In the genomic region with DNA sequence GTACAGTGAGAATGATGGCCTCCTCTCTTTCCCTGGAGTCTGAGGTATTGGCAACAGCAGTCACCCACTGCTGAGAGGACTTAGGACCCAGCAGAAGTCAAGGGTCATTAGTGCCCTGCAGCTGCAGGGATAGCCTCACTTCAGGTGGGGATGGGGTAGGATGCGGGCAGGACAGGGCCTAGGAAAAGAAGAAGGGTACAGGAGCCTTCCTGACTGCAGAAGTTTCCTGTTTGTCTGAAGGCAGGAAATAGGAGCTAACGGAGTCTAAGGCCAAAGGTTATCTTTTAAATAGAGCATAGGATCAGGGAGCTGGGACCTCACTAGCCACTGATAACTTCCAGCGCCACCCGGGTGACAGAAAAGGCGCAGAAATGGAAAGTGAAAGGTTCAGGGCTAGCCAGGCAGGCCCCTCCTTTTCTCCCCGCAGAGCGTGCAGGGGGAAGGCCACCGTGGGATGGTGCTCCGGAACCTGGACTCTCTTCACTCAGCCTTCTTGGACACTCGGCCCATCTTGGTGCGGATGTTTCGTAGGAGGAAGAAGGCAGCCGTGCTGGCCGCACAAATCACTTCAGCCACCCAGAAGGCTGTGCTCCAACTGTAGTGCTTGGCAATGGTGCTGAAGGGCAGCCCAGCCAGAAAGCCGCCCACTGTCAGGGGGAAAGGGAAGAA, we compare ENCODE assay signal across 14 cellular contexts. TPM values are rescaled to one million over a fixed set of nuclear protein-coding genes. Genes with fewer than 3 reads are reported as not detected.
DNase-seq lines count a peak whose midpoint lies in the region; ATAC-seq, FAIRE-seq and TF ChIP-seq lines count a peak whose summit lies in the region.
"Had no signal": no experiment of that assay in that cellular context is flagged by ENCODE, and none has a peak within 500 bp of the region (broad histone marks: within the 10 kb centered on the region; RNA-seq: fewer than 3 reads in every experiment).

No MANE protein-coding gene starts in this region.

- peaks cover 40 to 50% of the 10 kb centered on the region in 2 experiments for H3K4me1 ChIP-seq in K562 (replicated peaks in 1 of 2; ENCODE audit: control insufficient read depth in 2 of 2, insufficient read depth in 2 of 2, low read length in 2 of 2)
- H3K4me1 ChIP-seq in naive thymus-derived CD4-positive, alpha-beta T cell (ENCODE audit: control insufficient read depth in 2 of 2, insufficient read depth in 2 of 2, low read length in 2 of 2): peaks cover 13 to 19% of the 10 kb centered on the region in 2 donors

- H3K4me3 Mint-ChIP-seq in stimulated activated naive CD8-positive, alpha-beta T cell treated with anti-CD3 and anti-CD28 coated beads, Interleukin-15, Interleukin-2, amounts not matched to agents 100 ng/mL and 50 ng/mL, for 24 hours: no peak overlapping the region
- H3K4me3 Mint-ChIP-seq in naive thymus-derived CD4-positive, alpha-beta T cell: no peak overlapping the region
- H3K4me3 Mint-ChIP-seq: activated T-cell treated with anti-CD3 and anti-CD28 coated beads, Interleukin-2, amount 50 U/mL, for 4 hours had no signal

- ATAC-seq in stimulated activated naive CD8-positive, alpha-beta T cell treated with anti-CD3 and anti-CD28 coated beads, Interleukin-15, Interleukin-2, amounts not matched to agents 100 U/mL and 50 U/mL, for 24 hours: no peak
- peak; percentile 18 for ATAC-seq in K562
- no peak for ATAC-seq in naive thymus-derived CD4-positive, alpha-beta T cell
- ATAC-seq in HG02852 (IDR thresholded peaks at IDR 0.05; ENCODE audit: unreplicated experiment): no peak
- no peak for ATAC-seq in GM19455 (IDR thresholded peaks at IDR 0.05; ENCODE audit: unreplicated experiment)
- no peak for ATAC-seq in HG03108 (IDR thresholded peaks at IDR 0.05; ENCODE audit: unreplicated experiment)
- ATAC-seq: activated T-cell treated with anti-CD3 and anti-CD28 coated beads, Interleukin-2, amount 50 U/mL, for 4 hours had no signal

- peak overlapping the region; percentile 42 for H3K27ac Mint-ChIP-seq in stimulated activated naive CD8-positive, alpha-beta T cell treated with anti-CD3 and anti-CD28 coated beads, Interleukin-15, Interleukin-2, amounts not matched to agents 100 ng/mL and 50 ng/mL, for 24 hours
- H3K27ac Mint-ChIP-seq in naive thymus-derived CD4-positive, alpha-beta T cell: peak overlapping the region; percentile 19 to 86 (median 64)

- no peaks in the 10 kb centered on the region for H3K9me3 ChIP-seq in K562 (replicated peaks; ENCODE audit: control insufficient read depth, insufficient read depth, low read depth, low read length)
- H3K9me3 ChIP-seq in naive thymus-derived CD4-positive, alpha-beta T cell (ENCODE audit: control insufficient read depth in 2 of 3, low read length in 3 of 3): no peaks in the 10 kb centered on the region

- H3K79me2 ChIP-seq in K562 (ENCODE audit: control insufficient read depth, insufficient read depth, low read length): peaks cover 62% of the 10 kb centered on the region

- no peak for TF ChIP-seq POLR2A in K562 (conservative IDR thresholded peaks at IDR 0.05)

- BruUV-seq in K562 (replicated peaks; lab: Mats Ljungman, UMichigan): no TSS peak

- peak overlapping the region; percentile 47; the same call in 2 of the 3 replicates for H3K27ac ChIP-seq in K562 (ENCODE audit: extremely low read depth, low read depth, low read length)
- H3K27ac ChIP-seq in naive thymus-derived CD4-positive, alpha-beta T cell (ENCODE audit: low read depth, low read length): no peak overlapping the region

- peaks cover 92% of the 10 kb centered on the region for H3K36me3 ChIP-seq in K562 (ENCODE audit: control insufficient read depth, insufficient read depth, low read length)
- peaks cover 14 to 60% (median 22%) of the 10 kb centered on the region in 3 experiments for H3K36me3 ChIP-seq in naive thymus-derived CD4-positive, alpha-beta T cell (ENCODE audit: control insufficient read depth in 2 of 3, insufficient read depth in 3 of 3, low read length in 3 of 3)

- no peak overlapping the region for H2AFZ ChIP-seq in K562 (ENCODE audit: low read depth, low read length)

- no peak for TF ChIP-seq CTCF in K562 (IDR thresholded peaks at IDR 0.05 in 2 of 3, conservative IDR thresholded peaks at IDR 0.05 in 1 of 3; ENCODE audit: insufficient read depth in 2 of 3, low read depth in 1 of 3, low read length in 3 of 3)

- no peaks in the 10 kb centered on the region for H3K9me1 ChIP-seq in K562 (ENCODE audit: control insufficient read depth, insufficient read depth, low read length)

- H4K20me1 ChIP-seq in K562 (replicated peaks; ENCODE audit: control insufficient read depth, insufficient read depth, low read length): peaks cover 26% of the 10 kb centered on the region

- H3K9ac ChIP-seq in K562 (ENCODE audit: insufficient read depth in 1 of 2, low read depth in 2 of 2, low read length in 2 of 2): peak overlapping the region in 1 of 2 experiments; percentile 81; a peak in 2 of 4 replicates

- TF ChIP-seq RAD21 in K562 (CRISPR knock-in tag; conservative IDR thresholded peaks at IDR 0.05 in 1 of 2, IDR thresholded peaks at IDR 0.05 in 1 of 2): no peak

- WGBS in K562 (ENCODE audit: insufficient coverage, low coverage, missing lambda C conversion rate): 18% methylated on average over 14 of the region's 15 CpGs

- H3K4me1 Mint-ChIP-seq in stimulated activated naive CD8-positive, alpha-beta T cell treated with anti-CD3 and anti-CD28 coated beads, Interleukin-15, Interleukin-2, amounts not matched to agents 100 ng/mL and 50 ng/mL, for 24 hours (ENCODE audit: low read depth): peaks cover 59% of the 10 kb centered on the region
- H3K4me1 Mint-ChIP-seq in naive thymus-derived CD4-positive, alpha-beta T cell: peaks cover 24 to 61% (median 54%) of the 10 kb centered on the region in 7 donors

- FAIRE-seq in K562 (lab: Jason Lieb, UNC): no peak

- no peak for DNase-seq in stimulated activated naive CD8-positive, alpha-beta T cell treated with anti-CD3 and anti-CD28 coated beads, Interleukin-15, Interleukin-2, amounts not matched to agents 100 U/mL and 50 U/mL, for 24 hours
- peak in 3 of 4 experiments; percentile 18 to 54 (median 41) for DNase-seq in K562 (ENCODE audit: extremely low read depth in 1 of 4, low spot score in 3 of 4)
- no peak for DNase-seq in naive thymus-derived CD4-positive, alpha-beta T cell
- DNase-seq in NCI-H510A (lab: John Stamatoyannopoulos, UW): no peak
- DNase-seq: activated T-cell treated with anti-CD3 and anti-CD28 coated beads, Interleukin-2, amount 50 U/mL, for 4 hours; CD4-positive, CD25-positive, alpha-beta regulatory T cell; midbrain; NCI-H1105 treated with DMSO at 0.1 percent for 48 hours; NCI-H748 treated with DMSO at 0.1 percent for 48 hours; stimulated activated CD4-positive, alpha-beta T cell treated with anti-CD3 and anti-CD28 coated beads, Interleukin-12 subunit alpha, Interleukin-12 subunit beta, amount 100 ng/mL, for 4 hours had no signal

- H3K36me3 Mint-ChIP-seq in stimulated activated naive CD8-positive, alpha-beta T cell treated with anti-CD3 and anti-CD28 coated beads, Interleukin-15, Interleukin-2, amounts not matched to agents 100 ng/mL and 50 ng/mL, for 24 hours (ENCODE audit: low read depth): peaks cover 58% of the 10 kb centered on the region
- peaks cover 0 to 31% (median 18%) of the 10 kb centered on the region in 5 donors for H3K36me3 Mint-ChIP-seq in naive thymus-derived CD4-positive, alpha-beta T cell

- H3K4me3 ChIP-seq in K562: no peak overlapping the region
- H3K4me3 ChIP-seq in naive thymus-derived CD4-positive, alpha-beta T cell (ENCODE audit: low read length): no peak overlapping the region

- in situ Hi-C loops in K562 (cut with MboI): no loop called here

- POLR2A ChIA-PET in K562 (lab: Yijun Ruan, JAX): interaction anchor here (0.6 to 5.2 kb wide), 7 partner anchors 11 to 108 kb away, joined by 3 to 33 read pairs (median 7); a partner anchor contains a TSS
- POLR2A ChIA-PET in naive thymus-derived CD4-positive, alpha-beta T cell (lab: Charles Lee): interaction anchor here (0.6 to 2.1 kb wide), 9 partner anchors 8 to 652 kb away, joined by 3 to 5 read pairs (median 4); a partner anchor contains a TSS

- no peaks in the 10 kb centered on the region for H3K27me3 ChIP-seq in K562 (ENCODE audit: control insufficient read depth in 2 of 2, insufficient read depth in 2 of 2, low read length in 2 of 2)
- H3K27me3 ChIP-seq in naive thymus-derived CD4-positive, alpha-beta T cell (ENCODE audit: control insufficient read depth in 2 of 2, insufficient read depth in 2 of 2, low read length in 2 of 2): no peaks in the 10 kb centered on the region

- H3K27me3 Mint-ChIP-seq in stimulated activated naive CD8-positive, alpha-beta T cell treated with anti-CD3 and anti-CD28 coated beads, Interleukin-15, Interleukin-2, amounts not matched to agents 100 ng/mL and 50 ng/mL, for 24 hours: no peaks in the 10 kb centered on the region
- no peaks in the 10 kb centered on the region for H3K27me3 Mint-ChIP-seq in naive thymus-derived CD4-positive, alpha-beta T cell
- H3K27me3 Mint-ChIP-seq: CD4-positive, CD25-positive, alpha-beta regulatory T cell had no signal

- no peaks in the 10 kb centered on the region for H3K9me3 Mint-ChIP-seq in stimulated activated naive CD8-positive, alpha-beta T cell treated with anti-CD3 and anti-CD28 coated beads, Interleukin-15, Interleukin-2, amounts not matched to agents 100 ng/mL and 50 ng/mL, for 24 hours
- no peaks in the 10 kb centered on the region for H3K9me3 Mint-ChIP-seq in naive thymus-derived CD4-positive, alpha-beta T cell
- H3K9me3 Mint-ChIP-seq: activated T-cell treated with anti-CD3 and anti-CD28 coated beads, Interleukin-2, amount 50 U/mL, for 4 hours; CD4-positive, CD25-positive, alpha-beta regulatory T cell had no signal

- intact Hi-C loops in K562 (cut with micrococcal nuclease): no loop called here
- intact Hi-C loops in naive thymus-derived CD4-positive, alpha-beta T cell (cut with micrococcal nuclease): no loop called here

- CTCF ChIA-PET in K562 (lab: Yijun Ruan, JAX; ENCODE audit: low intra/inter-chr PET ratio): no interaction called here
- CTCF ChIA-PET in naive thymus-derived CD4-positive, alpha-beta T cell (lab: Charles Lee): no interaction called here

- peak overlapping the region; percentile 17; the same call in 1 of the 2 replicates for H3K4me2 ChIP-seq in K562 (ENCODE audit: insufficient read depth, low read length)

- TF ChIP-seq EP300 in K562 (IDR thresholded peaks at IDR 0.05; ENCODE audit: low read length): 0 out of 2 replicates have a peak, but pooled peaks have one; percentile 16

RNA-seq across cellular contexts. Expression of a gene that starts 6.0 kb away (rescaled TPM):
- total RNA-seq in K562 (2011; cell fraction: chromatin; rRNA removed; ENCODE audit: low replicate concordance): 76.0 and 138 TPM in 2 replicates
- 134 and 149 TPM in 2 replicates for total RNA-seq in K562 (2011; cell fraction: nucleolus; rRNA removed)
- total RNA-seq in K562 (2011; cell fraction: nucleoplasm; rRNA removed): 122 and 136 TPM in 2 replicates
- total RNA-seq in K562 (2014; rRNA removed) (132 and 142 TPM in 2 replicates), K562 (2014; rRNA removed; fragmentation: Illumina TruSeq; extraction: Trizol) (142 and 147 TPM in 2 replicates), K562 (2015; rRNA removed; fragmentation: Illumina TruSeq; extraction: Trizol) (137 and 139 TPM in 2 replicates), K562 (2021) (139 TPM in 2 replicates)
- polyA plus RNA-seq in K562 (2011; rRNA removed) (205 and 232 TPM in 2 replicates), K562 (2014; fragmentation: Illumina TruSeq; extraction: Trizol) (121 and 127 TPM in 2 replicates), K562 (2014; fragmentation: Nextera tagmentation; extraction: Ambion mirVana) (100 to 1,000 TPM; 455 to 524 TPM), K562 (2014; rRNA removed) (152 and 159 TPM in 2 replicates)
- 349 and 363 TPM in 2 replicates for polyA plus RNA-seq in K562 (2011; cell fraction: cytosol; rRNA removed)
- 108 and 126 TPM in 2 replicates for polyA plus RNA-seq in K562 (2011; cell fraction: nucleus; rRNA removed)
- 139 and 188 TPM in 2 replicates for polyA plus RNA-seq in K562 (2012)
- 121 and 192 TPM in 2 replicates for polyA minus RNA-seq in K562 (2011; rRNA and poly(A)+ RNA removed)
- polyA minus RNA-seq in K562 (2011; cell fraction: cytosol; rRNA and poly(A)+ RNA removed): 33.1 and 51.2 TPM in 2 replicates
- 44.2 and 59.3 TPM in 2 replicates for polyA minus RNA-seq in K562 (2011; cell fraction: nucleus; rRNA and poly(A)+ RNA removed)
- 10 to 100 TPM; 70.7 to 80.3 (median 77.8) TPM for total RNA-seq in naive thymus-derived CD4-positive, alpha-beta T cell
- 100 to 1,000 TPM in 1 of 2 donors, 10 to 100 TPM in 1; 82.1 to 123 TPM for polyA plus RNA-seq in naive thymus-derived CD4-positive, alpha-beta T cell

RNA-seq across cellular contexts. Expression of a gene that starts 6.1 kb away (rescaled TPM):
- 93.5 and 200 TPM in 2 replicates for total RNA-seq in K562 (2011; cell fraction: chromatin; rRNA removed; ENCODE audit: low replicate concordance)
- 179 and 193 TPM in 2 replicates for total RNA-seq in K562 (2011; cell fraction: nucleolus; rRNA removed)
- 133 and 149 TPM in 2 replicates for total RNA-seq in K562 (2011; cell fraction: nucleoplasm; rRNA removed)
- total RNA-seq in K562 (2014; rRNA removed): 27.9 and 34.1 TPM in 2 replicates
- total RNA-seq in K562 (2014; rRNA removed; fragmentation: Illumina TruSeq; extraction: Trizol): 34.5 and 35.7 TPM in 2 replicates
- total RNA-seq in K562 (2015; rRNA removed; fragmentation: Illumina TruSeq; extraction: Trizol): 27.9 and 28.2 TPM in 2 replicates
- 48.8 and 49.8 TPM in 2 replicates for total RNA-seq in K562 (2021)
- polyA plus RNA-seq in K562 (2011; rRNA removed): 73.9 and 87.9 TPM in 2 replicates
- polyA plus RNA-seq in K562 (2011; cell fraction: cytosol; rRNA removed): 125 and 133 TPM in 2 replicates
- polyA plus RNA-seq in K562 (2011; cell fraction: nucleus; rRNA removed): 272 and 287 TPM in 2 replicates
- polyA plus RNA-seq in K562 (2012): 36.4 and 40.1 TPM in 2 replicates
- polyA plus RNA-seq in K562 (2014; fragmentation: Illumina TruSeq; extraction: Trizol): 54.6 and 55.2 TPM in 2 replicates
- polyA plus RNA-seq in K562 (2014; fragmentation: Nextera tagmentation; extraction: Ambion mirVana): 10 to 100 TPM; 24.7 to 40.7 TPM
- polyA plus RNA-seq in K562 (2014; rRNA removed): 54.6 and 55.0 TPM in 2 replicates
- polyA minus RNA-seq in K562 (2011; rRNA and poly(A)+ RNA removed): 95.1 and 110 TPM in 2 replicates
- 31.7 and 35.4 TPM in 2 replicates for polyA minus RNA-seq in K562 (2011; cell fraction: cytosol; rRNA and poly(A)+ RNA removed)
- 44.6 and 66.4 TPM in 2 replicates for polyA minus RNA-seq in K562 (2011; cell fraction: nucleus; rRNA and poly(A)+ RNA removed)
- 10 to 100 TPM in 3 of 5 experiments, 1 to 10 TPM in 2; 7.1 to 20.8 (median 14.6) TPM for total RNA-seq in naive thymus-derived CD4-positive, alpha-beta T cell
- 10 to 100 TPM; 10.6 to 13.1 TPM for polyA plus RNA-seq in naive thymus-derived CD4-positive, alpha-beta T cell

RNA-seq across cellular contexts. Expression of a gene that starts 6.4 kb away (rescaled TPM):
- 136 and 201 TPM in 2 replicates for total RNA-seq in K562 (2011; cell fraction: chromatin; rRNA removed; ENCODE audit: low replicate concordance)
- 166 and 168 TPM in 2 replicates for total RNA-seq in K562 (2011; cell fraction: nucleolus; rRNA removed)
- total RNA-seq in K562 (2011; cell fraction: nucleoplasm; rRNA removed): 272 and 420 TPM in 2 replicates
- 1,122 and 1,723 TPM in 2 replicates for total RNA-seq in K562 (2014; rRNA removed)
- total RNA-seq in K562 (2014; rRNA removed; fragmentation: Illumina TruSeq; extraction: Trizol): 2,419 and 2,437 TPM in 2 replicates
- total RNA-seq in K562 (2015; rRNA removed; fragmentation: Illumina TruSeq; extraction: Trizol): 2,472 and 2,755 TPM in 2 replicates
- total RNA-seq in K562 (2021): 1,553 and 1,702 TPM in 2 replicates
- 1,393 and 1,573 TPM in 2 replicates for polyA plus RNA-seq in K562 (2011; rRNA removed)
- 686 and 1,751 TPM in 2 replicates for polyA plus RNA-seq in K562 (2011; cell fraction: cytosol; rRNA removed)
- polyA plus RNA-seq in K562 (2011; cell fraction: nucleus; rRNA removed): 283 and 578 TPM in 2 replicates
- polyA plus RNA-seq in K562 (2012): 1,761 and 1,841 TPM in 2 replicates
- 2,166 and 3,143 TPM in 2 replicates for polyA plus RNA-seq in K562 (2014; fragmentation: Illumina TruSeq; extraction: Trizol)
- polyA plus RNA-seq in K562 (2014; fragmentation: Nextera tagmentation; extraction: Ambion mirVana): 1,000 to 10,000 TPM; 2,471 to 2,886 TPM
- polyA plus RNA-seq in K562 (2014; rRNA removed): 2,239 and 5,486 TPM in 2 replicates
- 428 and 580 TPM in 2 replicates for polyA minus RNA-seq in K562 (2011; rRNA and poly(A)+ RNA removed)
- polyA minus RNA-seq in K562 (2011; cell fraction: cytosol; rRNA and poly(A)+ RNA removed): 641 and 694 TPM in 2 replicates
- polyA minus RNA-seq in K562 (2011; cell fraction: nucleus; rRNA and poly(A)+ RNA removed): 60.3 and 141 TPM in 2 replicates
- total RNA-seq in naive thymus-derived CD4-positive, alpha-beta T cell: 1,000 to 10,000 TPM; 1,535 to 3,042 (median 2,772) TPM
- 1,000 to 10,000 TPM; 4,222 to 6,094 TPM for polyA plus RNA-seq in naive thymus-derived CD4-positive, alpha-beta T cell

RNA-seq across cellular contexts. Expression of a gene that starts 26.6 kb away (rescaled TPM):
- 107 and 143 TPM in 2 replicates for total RNA-seq in K562 (2011; cell fraction: chromatin; rRNA removed; ENCODE audit: low replicate concordance)
- total RNA-seq in K562 (2011; cell fraction: nucleolus; rRNA removed): 70.5 and 71.8 TPM in 2 replicates
- 96.7 and 121 TPM in 2 replicates for total RNA-seq in K562 (2011; cell fraction: nucleoplasm; rRNA removed)
- total RNA-seq in K562 (2014; rRNA removed) (15.3 and 16.0 TPM in 2 replicates), K562 (2014; rRNA removed; fragmentation: Illumina TruSeq; extraction: Trizol) (13.9 and 15.1 TPM in 2 replicates), K562 (2015; rRNA removed; fragmentation: Illumina TruSeq; extraction: Trizol) (16.2 and 16.9 TPM in 2 replicates), K562 (2021) (12.4 and 13.5 TPM in 2 replicates)
- polyA plus RNA-seq in K562 (2011; rRNA removed) (13.4 and 13.7 TPM in 2 replicates), K562 (2014; fragmentation: Illumina TruSeq; extraction: Trizol) (8.9 and 9.7 TPM in 2 replicates), K562 (2014; fragmentation: Nextera tagmentation; extraction: Ambion mirVana) (1 to 10 TPM; 2.4 to 4.5 TPM), K562 (2014; rRNA removed) (21.9 and 25.5 TPM in 2 replicates)
- 3.3 and 3.9 TPM in 2 replicates for polyA plus RNA-seq in K562 (2011; cell fraction: cytosol; rRNA removed)
- 35.3 and 40.2 TPM in 2 replicates for polyA plus RNA-seq in K562 (2011; cell fraction: nucleus; rRNA removed)
- polyA plus RNA-seq in K562 (2012): 7.1 and 9.9 TPM in 2 replicates
- 20.5 and 20.8 TPM in 2 replicates for polyA minus RNA-seq in K562 (2011; rRNA and poly(A)+ RNA removed)
- 3.7 and 4.3 TPM in 2 replicates for polyA minus RNA-seq in K562 (2011; cell fraction: cytosol; rRNA and poly(A)+ RNA removed)
- 26.1 and 29.3 TPM in 2 replicates for polyA minus RNA-seq in K562 (2011; cell fraction: nucleus; rRNA and poly(A)+ RNA removed)
- 100 to 1,000 TPM in 4 of 5 experiments, 10 to 100 TPM in 1; 53.5 to 136 (median 109) TPM for total RNA-seq in naive thymus-derived CD4-positive, alpha-beta T cell
- polyA plus RNA-seq in naive thymus-derived CD4-positive, alpha-beta T cell: 10 to 100 TPM in 1 of 2 donors, 1 to 10 TPM in 1; 8.4 to 13.5 TPM

RNA-seq across cellular contexts. Expression of a gene that starts 32.4 kb away (rescaled TPM):
- total RNA-seq in K562 (2011; cell fraction: chromatin; rRNA removed; ENCODE audit: low replicate concordance): 358 and 605 TPM in 2 replicates
- total RNA-seq in K562 (2011; cell fraction: nucleolus; rRNA removed): 442 and 449 TPM in 2 replicates
- total RNA-seq in K562 (2011; cell fraction: nucleoplasm; rRNA removed): 467 and 490 TPM in 2 replicates
- total RNA-seq in K562 (2014; rRNA removed): 128 and 132 TPM in 2 replicates
- total RNA-seq in K562 (2014; rRNA removed; fragmentation: Illumina TruSeq; extraction: Trizol): 95.2 and 104 TPM in 2 replicates
- 124 and 125 TPM in 2 replicates for total RNA-seq in K562 (2015; rRNA removed; fragmentation: Illumina TruSeq; extraction: Trizol)
- total RNA-seq in K562 (2021): 193 and 197 TPM in 2 replicates
- 159 and 196 TPM in 2 replicates for polyA plus RNA-seq in K562 (2011; rRNA removed)
- polyA plus RNA-seq in K562 (2011; cell fraction: cytosol; rRNA removed): 195 and 205 TPM in 2 replicates
- polyA plus RNA-seq in K562 (2011; cell fraction: nucleus; rRNA removed): 158 and 198 TPM in 2 replicates
- polyA plus RNA-seq in K562 (2012): 135 and 352 TPM in 2 replicates
- 180 and 197 TPM in 2 replicates for polyA plus RNA-seq in K562 (2014; fragmentation: Illumina TruSeq; extraction: Trizol)
- 10 to 100 TPM; 19.5 to 46.2 TPM for polyA plus RNA-seq in K562 (2014; fragmentation: Nextera tagmentation; extraction: Ambion mirVana)
- 145 and 151 TPM in 2 replicates for polyA plus RNA-seq in K562 (2014; rRNA removed)
- polyA minus RNA-seq in K562 (2011; rRNA and poly(A)+ RNA removed): 167 and 177 TPM in 2 replicates
- polyA minus RNA-seq in K562 (2011; cell fraction: cytosol; rRNA and poly(A)+ RNA removed): 92.7 and 93.6 TPM in 2 replicates
- polyA minus RNA-seq in K562 (2011; cell fraction: nucleus; rRNA and poly(A)+ RNA removed): 42.5 and 79.6 TPM in 2 replicates
- 100 to 1,000 TPM in 3 of 5 experiments, 10 to 100 TPM in 2; 77.8 to 198 (median 110) TPM for total RNA-seq in naive thymus-derived CD4-positive, alpha-beta T cell
- polyA plus RNA-seq in naive thymus-derived CD4-positive, alpha-beta T cell: 10 to 100 TPM; 11.3 to 18.3 TPM

Comparison
In these comparisons a context has a peak if more than half of its experiments do, and no peak if none do; other contexts are left out.
1. DNase-seq: peak in K562 (3 of 4); none in stimulated activated naive CD8-positive, alpha-beta T cell treated with anti-CD3 and anti-CD28 coated beads, Interleukin-15, Interleukin-2, amounts not matched to agents 100 U/mL and 50 U/mL, for 24 hours (single experiment), naive thymus-derived CD4-positive, alpha-beta T cell (0 of 9) and NCI-H510A (single experiment).